Comparison of ENCODE assay signal across 16 cellular contexts in genomic region chr5:68407312-68408239, GRCh38.
DNase-seq lines count a peak whose midpoint lies in the region; ATAC-seq, FAIRE-seq and TF ChIP-seq lines count a peak whose summit lies in the region.
"Had no signal": no experiment of that assay in that cellular context is flagged by ENCODE, and none has a peak within 500 bp of the region (broad histone marks: within the 10 kb centered on the region; RNA-seq: fewer than 3 reads in every experiment).

No MANE protein-coding gene starts in this region.

- WGBS in endodermal cell (ENCODE audit: insufficient coverage in 1 of 2, insufficient read length in 1 of 2), 2 experiments: 84% methylated on average over 4 of the region's 6 CpGs; no CpG with 5 or more reads in 1 of the 2 experiments

- H3K9me3 ChIP-seq in OCI-LY3 (ENCODE audit: insufficient read depth, low read length) (no peaks in the 10 kb centered on the region), endodermal cell (ENCODE audit: control insufficient read depth, low read length) (no peaks in the 10 kb centered on the region)
- H3K9me3 ChIP-seq: BLaER1 treated with 17β-estradiol and CSF1 and Interleukin-3, amounts not matched to agents 10 nM and 100 nM; esophagus squamous epithelium; right atrium auricular region had no signal

- H3K9me3 Mint-ChIP-seq in stimulated activated naive CD8-positive, alpha-beta T cell treated with anti-CD3 and anti-CD28 coated beads, Interleukin-15, Interleukin-2, amounts not matched to agents 100 ng/mL and 50 ng/mL, for 24 hours: no peaks in the 10 kb centered on the region
- H3K9me3 Mint-ChIP-seq in endodermal cell: no peaks in the 10 kb centered on the region

- TF ChIP-seq CTCF in OCI-LY3 (IDR thresholded peaks at IDR 0.05; ENCODE audit: low read depth, low read length) (no peak), GM10248 (IDR thresholded peaks at IDR 0.05; ENCODE audit: control extremely low read depth, extremely low read depth, low read depth, missing control alignments) (no peak), endodermal cell (conservative IDR thresholded peaks at IDR 0.05) (no peak)

- no peaks in the 10 kb centered on the region for H3K36me3 Mint-ChIP-seq in stimulated activated naive CD8-positive, alpha-beta T cell treated with anti-CD3 and anti-CD28 coated beads, Interleukin-15, Interleukin-2, amounts not matched to agents 100 ng/mL and 50 ng/mL, for 24 hours (ENCODE audit: low read depth)
- H3K36me3 Mint-ChIP-seq in endodermal cell (ENCODE audit: low read depth): no peaks in the 10 kb centered on the region

- ATAC-seq in stimulated activated naive CD8-positive, alpha-beta T cell treated with anti-CD3 and anti-CD28 coated beads, Interleukin-15, Interleukin-2, amounts not matched to agents 100 U/mL and 50 U/mL, for 24 hours: no peak
- no peak for ATAC-seq in HG03571 (IDR thresholded peaks at IDR 0.05; ENCODE audit: unreplicated experiment)
- ATAC-seq: HepG2 had no signal

- H3K79me2 ChIP-seq in OCI-LY3 (ENCODE audit: low read length): no peaks in the 10 kb centered on the region

- H3K27me3 ChIP-seq in OCI-LY3 (ENCODE audit: low read depth, low read length): no peaks in the 10 kb centered on the region
- no peaks in the 10 kb centered on the region for H3K27me3 ChIP-seq in endodermal cell (ENCODE audit: control insufficient read depth, insufficient read depth, low read length, poor library complexity, severe bottlenecking)
- H3K27me3 ChIP-seq: BLaER1 treated with 17β-estradiol and CSF1 and Interleukin-3, amounts not matched to agents 10 nM and 100 nM; esophagus squamous epithelium; right atrium auricular region had no signal

- CTCF ChIA-PET in GM10248 (lab: Yijun Ruan, JAX): interaction anchor here (0.9 to 1.5 kb wide), 3 partner anchors 12 to 42 kb away, joined by 3 to 6 read pairs (median 4); no protein-coding TSS in a partner anchor

- no peak overlapping the region for H3K9ac ChIP-seq in OCI-LY3 (ENCODE audit: low read length)
- H3K9ac ChIP-seq in endodermal cell (ENCODE audit: extremely low read depth, low read length, poor library complexity, severe bottlenecking): no peak overlapping the region
- H3K9ac ChIP-seq: BLaER1 treated with 17β-estradiol and CSF1 and Interleukin-3, amounts not matched to agents 10 nM and 100 nM had no signal

- H3K4me1 ChIP-seq in OCI-LY3 (ENCODE audit: low read length) (peaks cover 8% of the 10 kb centered on the region; the same call in 1 of the 2 replicates), endodermal cell (ENCODE audit: control insufficient read depth, insufficient read depth, low read length) (no peaks in the 10 kb centered on the region)
- H3K4me1 ChIP-seq: right atrium auricular region had no signal

- H3K4me2 ChIP-seq in OCI-LY3 (ENCODE audit: low read length): peak overlapping the region; percentile 27; the same call in 1 of the 2 replicates

- POLR2A ChIA-PET in GM10248 (lab: Yijun Ruan, JAX): no interaction called here

- DNase-seq in stimulated activated naive CD8-positive, alpha-beta T cell treated with anti-CD3 and anti-CD28 coated beads, Interleukin-15, Interleukin-2, amounts not matched to agents 100 U/mL and 50 U/mL, for 24 hours: no peak
- DNase-seq in GM10248 (ENCODE audit: extremely low spot score) (no peak), T1000 (lab: John Stamatoyannopoulos, UW) (no peak), endodermal cell (no peak)
- DNase-seq: activated effector memory CD4-positive, alpha-beta T cell treated with Interleukin-2 at 50 U/mL for 16 hours; esophagus squamous epithelium; GF-D8; NCI-H146; NCI-H526 treated with DMSO at 0.1 percent for 48 hours had no signal

- H4K20me1 ChIP-seq in OCI-LY3 (ENCODE audit: insufficient read depth, low read length): no peaks in the 10 kb centered on the region
- H4K20me1 ChIP-seq: BLaER1 treated with 17β-estradiol and CSF1 and Interleukin-3, amounts not matched to agents 10 nM and 100 nM had no signal

- FAIRE-seq in endometrium (lab: Jason Lieb, UNC): peak; percentile 76
- FAIRE-seq: HepG2 had no signal

- H3K27ac ChIP-seq in OCI-LY3 (ENCODE audit: low read length) (no peak overlapping the region), endodermal cell (ENCODE audit: low read depth, low read length) (no peak overlapping the region)
- H3K27ac ChIP-seq: BLaER1 treated with 17β-estradiol and CSF1 and Interleukin-3, amounts not matched to agents 10 nM and 100 nM; esophagus squamous epithelium; right atrium auricular region had no signal

- peak overlapping the region; percentile 74 for H3K27ac Mint-ChIP-seq in stimulated activated naive CD8-positive, alpha-beta T cell treated with anti-CD3 and anti-CD28 coated beads, Interleukin-15, Interleukin-2, amounts not matched to agents 100 ng/mL and 50 ng/mL, for 24 hours
- H3K27ac Mint-ChIP-seq in endodermal cell: no peak overlapping the region

- H3K4me1 Mint-ChIP-seq in stimulated activated naive CD8-positive, alpha-beta T cell treated with anti-CD3 and anti-CD28 coated beads, Interleukin-15, Interleukin-2, amounts not matched to agents 100 ng/mL and 50 ng/mL, for 24 hours (ENCODE audit: low read depth): peaks cover 32% of the 10 kb centered on the region
- peaks cover 6% of the 10 kb centered on the region for H3K4me1 Mint-ChIP-seq in endodermal cell

- no peak overlapping the region for H2AFZ ChIP-seq in OCI-LY3 (ENCODE audit: low read depth, low read length)

- no peak overlapping the region for H3K4me3 ChIP-seq in OCI-LY3 (ENCODE audit: low read length)
- no peak overlapping the region for H3K4me3 ChIP-seq in endodermal cell (ENCODE audit: low read length)
- H3K4me3 ChIP-seq: BLaER1 treated with 17β-estradiol and CSF1 and Interleukin-3, amounts not matched to agents 10 nM and 100 nM; esophagus squamous epithelium; right atrium auricular region had no signal

- H3K36me3 ChIP-seq in OCI-LY3 (replicated peaks; ENCODE audit: low read depth, low read length) (no peaks in the 10 kb centered on the region), endodermal cell (ENCODE audit: control insufficient read depth, insufficient read depth, low read length) (no peaks in the 10 kb centered on the region)
- H3K36me3 ChIP-seq: BLaER1 treated with 17β-estradiol and CSF1 and Interleukin-3, amounts not matched to agents 10 nM and 100 nM; esophagus squamous epithelium; right atrium auricular region had no signal

- H3K4me3 Mint-ChIP-seq in stimulated activated naive CD8-positive, alpha-beta T cell treated with anti-CD3 and anti-CD28 coated beads, Interleukin-15, Interleukin-2, amounts not matched to agents 100 ng/mL and 50 ng/mL, for 24 hours: peak overlapping the region; percentile 60
- no peak overlapping the region for H3K4me3 Mint-ChIP-seq in endodermal cell

- no peaks in the 10 kb centered on the region for H3K27me3 Mint-ChIP-seq in stimulated activated naive CD8-positive, alpha-beta T cell treated with anti-CD3 and anti-CD28 coated beads, Interleukin-15, Interleukin-2, amounts not matched to agents 100 ng/mL and 50 ng/mL, for 24 hours
- H3K27me3 Mint-ChIP-seq in endodermal cell (ENCODE audit: insufficient read depth): no peaks in the 10 kb centered on the region
